In the genomic region with DNA sequence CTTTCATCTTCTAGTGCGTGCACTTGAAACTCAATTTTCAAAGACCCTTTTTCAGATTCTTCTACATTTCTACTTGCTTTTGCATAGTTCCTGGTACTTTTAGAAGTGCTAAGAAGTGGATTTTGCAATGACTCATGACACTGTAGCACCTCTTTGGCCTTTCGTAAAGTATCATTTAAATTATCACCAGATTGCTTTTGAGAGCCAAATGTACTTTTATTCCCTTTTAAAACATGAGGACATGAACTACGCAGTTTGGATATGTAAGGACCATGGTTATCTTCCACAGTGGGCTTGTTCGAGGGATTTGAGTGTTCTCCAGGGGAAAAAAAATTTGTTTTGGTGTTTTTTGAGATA, we compare ENCODE assay signal across 21 cellular contexts.
"Had no signal": no experiment of that assay in that cellular context is flagged by ENCODE, and none has a peak within 500 bp of the region (broad histone marks: within the 10 kb centered on the region; RNA-seq: fewer than 3 reads in every experiment).

No MANE protein-coding gene starts in this region.

- H3K27ac ChIP-seq: coronary artery, neural progenitor cell, prostate gland, suprapubic skin, transverse colon had no signal

- H3K4me1 ChIP-seq: prostate gland had no signal

- H3K9ac ChIP-seq: neural progenitor cell, SK-N-SH had no signal

- H3K4me3 ChIP-seq: coronary artery, neural progenitor cell, prostate gland, suprapubic skin, transverse colon had no signal

- H3K9me3 Mint-ChIP-seq: activated B cell treated with CpG ODN at 0.5 μM for 24 hours; activated CD4-positive, alpha-beta memory T cell treated with anti-CD3 and anti-CD28 coated beads, Interleukin-2, amount 10 ng/mL, durations not matched to agents 7 days and 5 days; activated naive CD4-positive, alpha-beta T cell treated with anti-CD3 and anti-CD28 coated beads, Interleukin-2, amount 10 ng/mL, durations not matched to agents 7 days and 5 days; activated naive CD8-positive, alpha-beta T cell treated with anti-CD3 and anti-CD28 coated beads, Interleukin-2, amount 50 U/mL, for 24 hours; activated T-cell treated with anti-CD3 and anti-CD28 coated beads, Interleukin-2, amount 50 U/mL, for 4 hours; neural progenitor cell; stimulated activated naive CD8-positive, alpha-beta T cell treated with anti-CD3 and anti-CD28 coated beads, Interleukin-15, amount 100 ng/mL, for 72 hours had no signal

- H3K27me3 ChIP-seq: neural progenitor cell, suprapubic skin, transverse colon had no signal

- ATAC-seq: activated naive CD8-positive, alpha-beta T cell treated with anti-CD3 and anti-CD28 coated beads, Interleukin-2, amount 50 U/mL, for 24 hours; activated T-cell treated with anti-CD3 and anti-CD28 coated beads, Interleukin-2, amount 50 U/mL, for 4 hours; right cardiac atrium; stimulated activated naive CD8-positive, alpha-beta T cell treated with anti-CD3 and anti-CD28 coated beads, Interleukin-15, amount 100 ng/mL, for 72 hours had no signal

- H3K4me3 Mint-ChIP-seq: activated B cell treated with CpG ODN at 0.5 μM for 24 hours; activated CD4-positive, alpha-beta memory T cell treated with anti-CD3 and anti-CD28 coated beads, Interleukin-2, amount 10 ng/mL, durations not matched to agents 7 days and 5 days; activated naive CD4-positive, alpha-beta T cell treated with anti-CD3 and anti-CD28 coated beads, Interleukin-2, amount 10 ng/mL, durations not matched to agents 7 days and 5 days; activated naive CD8-positive, alpha-beta T cell treated with anti-CD3 and anti-CD28 coated beads, Interleukin-2, amount 50 U/mL, for 24 hours; activated T-cell treated with anti-CD3 and anti-CD28 coated beads, Interleukin-2, amount 50 U/mL, for 4 hours; neural progenitor cell; stimulated activated naive CD8-positive, alpha-beta T cell treated with anti-CD3 and anti-CD28 coated beads, Interleukin-15, amount 100 ng/mL, for 72 hours had no signal

- H3K4me2 ChIP-seq: neural progenitor cell, SK-N-SH had no signal

- H3K27ac Mint-ChIP-seq: activated B cell treated with CpG ODN at 0.5 μM for 24 hours; activated CD4-positive, alpha-beta memory T cell treated with anti-CD3 and anti-CD28 coated beads, Interleukin-2, amount 10 ng/mL, durations not matched to agents 7 days and 5 days; activated naive CD4-positive, alpha-beta T cell treated with anti-CD3 and anti-CD28 coated beads, Interleukin-2, amount 10 ng/mL, durations not matched to agents 7 days and 5 days; activated naive CD8-positive, alpha-beta T cell treated with anti-CD3 and anti-CD28 coated beads, Interleukin-2, amount 50 U/mL, for 24 hours; neural progenitor cell; stimulated activated naive CD8-positive, alpha-beta T cell treated with anti-CD3 and anti-CD28 coated beads, Interleukin-15, amount 100 ng/mL, for 72 hours had no signal

- H3K4me1 Mint-ChIP-seq: activated B cell treated with CpG ODN at 0.5 μM for 24 hours; activated naive CD4-positive, alpha-beta T cell treated with anti-CD3 and anti-CD28 coated beads, Interleukin-2, amount 10 ng/mL, durations not matched to agents 7 days and 5 days; activated naive CD8-positive, alpha-beta T cell treated with anti-CD3 and anti-CD28 coated beads, Interleukin-2, amount 50 U/mL, for 24 hours; neural progenitor cell; stimulated activated naive CD8-positive, alpha-beta T cell treated with anti-CD3 and anti-CD28 coated beads, Interleukin-15, amount 100 ng/mL, for 72 hours had no signal

- DNase-seq: activated B cell treated with CpG ODN at 0.5 μM for 24 hours; activated CD4-positive, alpha-beta memory T cell treated with anti-CD3 and anti-CD28 coated beads, Interleukin-2, amount 10 ng/mL, durations not matched to agents 7 days and 5 days; activated CD4-positive, alpha-beta T cell treated with anti-CD3 and anti-CD28 coated beads for 4 hours; activated effector memory CD4-positive, alpha-beta T cell treated with Interleukin-2 at 50 U/mL for 16 hours; activated naive CD4-positive, alpha-beta T cell treated with anti-CD3 and anti-CD28 coated beads, Interleukin-2, amount 10 ng/mL, durations not matched to agents 7 days and 5 days; activated naive CD8-positive, alpha-beta T cell treated with anti-CD3 and anti-CD28 coated beads, Interleukin-2, amount 50 U/mL, for 24 hours; activated T-cell treated with anti-CD3 and anti-CD28 coated beads, Interleukin-2, amount 50 U/mL, for 4 hours; anterior cingulate cortex; head of caudate nucleus; left ventricle myocardium superior; right cardiac atrium; SK-N-SH; small intestine; stimulated activated CD4-positive, alpha-beta T cell treated with anti-CD3 and anti-CD28 coated beads, Interleukin-15, amount 100 ng/mL, for 24 hours; stimulated activated CD4-positive, alpha-beta T cell treated with anti-CD3 and anti-CD28 coated beads, Interleukin-4, amount 100 ng/mL, for 1 hour; stimulated activated naive CD8-positive, alpha-beta T cell treated with anti-CD3 and anti-CD28 coated beads, Interleukin-15, amount 100 ng/mL, for 72 hours; transverse colon had no signal

- H2AFZ ChIP-seq: neural progenitor cell had no signal

- H3K27me3 Mint-ChIP-seq: activated B cell treated with CpG ODN at 0.5 μM for 24 hours; activated CD4-positive, alpha-beta memory T cell treated with anti-CD3 and anti-CD28 coated beads, Interleukin-2, amount 10 ng/mL, durations not matched to agents 7 days and 5 days; activated naive CD4-positive, alpha-beta T cell treated with anti-CD3 and anti-CD28 coated beads, Interleukin-2, amount 10 ng/mL, durations not matched to agents 7 days and 5 days; activated naive CD8-positive, alpha-beta T cell treated with anti-CD3 and anti-CD28 coated beads, Interleukin-2, amount 50 U/mL, for 24 hours; stimulated activated naive CD8-positive, alpha-beta T cell treated with anti-CD3 and anti-CD28 coated beads, Interleukin-15, amount 100 ng/mL, for 72 hours had no signal

- H3K9me3 ChIP-seq: prostate gland, SK-N-SH, suprapubic skin, transverse colon had no signal
